ENCODE assay signal across 26 cellular contexts in genomic region chr17:64765191-64765889, GRCh38.
DNase-seq lines count a peak whose midpoint lies in the region; ATAC-seq, FAIRE-seq and TF ChIP-seq lines count a peak whose summit lies in the region.
"Had no signal": no experiment of that assay in that cellular context is flagged by ENCODE, and none has a peak within 500 bp of the region (broad histone marks: within the 10 kb centered on the region; RNA-seq: fewer than 3 reads in every experiment).

No MANE protein-coding gene starts in this region.

- FAIRE-seq in HTR-8/SVneo (lab: Jason Lieb, UNC), result peak; percentile 20
- FAIRE-seq: colon, GM12892 had no signal

- peaks cover 8% of the 10 kb centered on the region for H3K4me1 Mint-ChIP-seq in endothelial cell (ENCODE audit: unreplicated experiment)
- peaks cover 21% of the 10 kb centered on the region for H3K4me1 Mint-ChIP-seq in nephron progenitor cell
- H3K4me1 Mint-ChIP-seq: mesothelial cell of epicardium; stimulated activated memory B cell treated with anti-CD40 and anti-IgM and Interleukin-4, amounts not matched to agents 10 μg/mL and 1 μg/mL and 100 μg/mL, for 72 hours had no signal

- ATAC-seq in GM21723 (IDR thresholded peaks at IDR 0.05; ENCODE audit: unreplicated experiment), result no peak
- ATAC-seq: CD8-positive, alpha-beta T cell; left lobe of liver; natural killer cell; stimulated activated memory B cell treated with anti-CD40 and anti-IgM and Interleukin-4, amounts not matched to agents 10 μg/mL and 1 μg/mL and 100 μg/mL, for 72 hours had no signal

- H3K9me3 Mint-ChIP-seq in endothelial cell (ENCODE audit: unreplicated experiment) (no peaks in the 10 kb centered on the region), nephron progenitor cell (no peaks in the 10 kb centered on the region)
- H3K9me3 Mint-ChIP-seq: CD8-positive, alpha-beta T cell; endodermal cell; mesothelial cell of epicardium; natural killer cell; stimulated activated memory B cell treated with anti-CD40 and anti-IgM and Interleukin-4, amounts not matched to agents 10 μg/mL and 1 μg/mL and 100 μg/mL, for 72 hours had no signal

- H3K36me3 Mint-ChIP-seq in endothelial cell (ENCODE audit: low read depth, unreplicated experiment), result peaks cover 36% of the 10 kb centered on the region
- no peaks in the 10 kb centered on the region for H3K36me3 Mint-ChIP-seq in nephron progenitor cell (ENCODE audit: low read depth)
- H3K36me3 Mint-ChIP-seq: natural killer cell had no signal

- H3K27me3 Mint-ChIP-seq in endothelial cell (ENCODE audit: unreplicated experiment) (peaks cover 3% of the 10 kb centered on the region), nephron progenitor cell (ENCODE audit: low read depth, poor library complexity) (no peaks in the 10 kb centered on the region)
- H3K27me3 Mint-ChIP-seq: stimulated activated memory B cell treated with anti-CD40 and anti-IgM and Interleukin-4, amounts not matched to agents 10 μg/mL and 1 μg/mL and 100 μg/mL, for 72 hours had no signal

- TF ChIP-seq CTCF in endothelial cell (IDR thresholded peaks at IDR 0.05; ENCODE audit: unreplicated experiment), result no peak
- TF ChIP-seq CTCF in nephron progenitor cell (IDR thresholded peaks at IDR 0.05), result no peak

- H3K4me3 Mint-ChIP-seq in endothelial cell (ENCODE audit: unreplicated experiment), result no peak overlapping the region
- no peak overlapping the region for H3K4me3 Mint-ChIP-seq in nephron progenitor cell
- H3K4me3 Mint-ChIP-seq: CD8-positive, alpha-beta T cell; endodermal cell; mesothelial cell of epicardium; natural killer cell; stimulated activated memory B cell treated with anti-CD40 and anti-IgM and Interleukin-4, amounts not matched to agents 10 μg/mL and 1 μg/mL and 100 μg/mL, for 72 hours had no signal

- DNase-seq in G401 (ENCODE audit: low spot score) (peak; percentile 24), HTR-8/SVneo (ENCODE audit: insufficient read length, low spot score) (no peak), endothelial cell (ENCODE audit: low spot score) (no peak), nephron progenitor cell (no peak), ACHN (no peak), D341Med (ENCODE audit: low spot score) (no peak)
- DNase-seq: activated CD4-positive, alpha-beta T cell treated with anti-CD3 and anti-CD28 coated beads, Interleukin-2, amount 50 U/mL, for 4 hours; brain microvascular endothelial cell; CD8-positive, alpha-beta T cell; DMS79; endodermal cell; GOT3; heart left ventricle; MM.1S; natural killer cell; NCI-H1436 treated with DMSO at 0.1 percent for 48 hours; NCI-H526; RPMI8226; stimulated activated CD4-positive, alpha-beta T cell treated with anti-CD3 and anti-CD28 coated beads, Interleukin-1b, Interleukin-23, amount 100 ng/mL, for 48 hours; T-helper 9 cell had no signal

- in situ Hi-C loops in G401 (cut with HindIII; ENCODE audit: low sequenced_read_pairs) (no loop called here), ACHN (cut with HindIII; ENCODE audit: low pct_ligation_motif_present, low pct_unique_long_range_greater_than_20kb, low sequenced_read_pairs) (no loop called here)

- H3K27ac Mint-ChIP-seq in endothelial cell (ENCODE audit: unreplicated experiment) (peak overlapping the region; percentile 72), nephron progenitor cell (peak overlapping the region; percentile 97)
- H3K27ac Mint-ChIP-seq: CD8-positive, alpha-beta T cell; endodermal cell; mesothelial cell of epicardium; stimulated activated memory B cell treated with anti-CD40 and anti-IgM and Interleukin-4, amounts not matched to agents 10 μg/mL and 1 μg/mL and 100 μg/mL, for 72 hours had no signal
